In genomic region chr11:90254065-90254464, GRCh38 we compare ENCODE assay signal across 33 cellular contexts.
"Had no signal": no experiment of that assay in that cellular context is flagged by ENCODE, and none has a peak within 500 bp of the region (broad histone marks: within the 10 kb centered on the region; RNA-seq: fewer than 3 reads in every experiment).

No MANE protein-coding gene starts in this region.

- DNase-seq: activated B cell treated with CpG ODN at 0.5 μM for 24 hours; activated CD4-positive, alpha-beta memory T cell treated with anti-CD3 and anti-CD28 coated beads, Interleukin-2, amount 10 ng/mL, durations not matched to agents 7 days and 5 days; activated CD4-positive, alpha-beta T cell treated with anti-CD3 and anti-CD28 coated beads for 48 hours; activated CD4-positive, alpha-beta T cell treated with anti-CD3 and anti-CD28 coated beads, Interleukin-2, amount 10 ng/mL, durations not matched to agents 7 days and 5 days; activated CD4-positive, alpha-beta T cell treated with anti-CD3 and anti-CD28 coated beads, Interleukin-2, amount 50 U/mL, for 48 hours; activated CD4-positive, CD25-positive, alpha-beta regulatory T cell treated with anti-CD3 and anti-CD28 coated beads, Interleukin-2, amount 50 U/mL, for 72 hours; activated CD8-positive, alpha-beta memory T cell treated with anti-CD3 and anti-CD28 coated beads for 24 hours; activated CD8-positive, alpha-beta memory T cell treated with anti-CD3 and anti-CD28 coated beads, Interleukin-2, amount 10 ng/mL, durations not matched to agents 7 days and 5 days; activated CD8-positive, alpha-beta memory T cell treated with anti-CD3 and anti-CD28 coated beads, Interleukin-2, amount 50 U/mL, for 48 hours; activated CD8-positive, alpha-beta T cell treated with anti-CD3 and anti-CD28 coated beads, Interleukin-2, amount 10 ng/mL, durations not matched to agents 7 days and 5 days; activated effector memory CD4-positive, alpha-beta T cell treated with Interleukin-2 at 50 U/mL for 16 hours; activated gamma-delta T cell; activated naive CD4-positive, alpha-beta T cell treated with anti-CD3 and anti-CD28 coated beads, Interleukin-2, amount 10 ng/mL, durations not matched to agents 7 days and 5 days; activated naive CD4-positive, alpha-beta T cell treated with Interleukin-2 at 50 U/mL for 16 hours; activated naive CD8-positive, alpha-beta T cell treated with anti-CD3 and anti-CD28 coated beads, Interleukin-2, amount 10 ng/mL, durations not matched to agents 7 days and 5 days; activated naive CD8-positive, alpha-beta T cell treated with anti-CD3 and anti-CD28 coated beads, Interleukin-2, amount 50 U/mL, for 24 hours; activated T-cell treated with anti-CD3 and anti-CD28 coated beads, Interleukin-2, amount 50 U/mL, for 24 hours; activated T-cell treated with anti-CD3 and anti-CD28 coated beads, Interleukin-2, amount 50 U/mL, for 48 hours; amygdala; anterior cingulate cortex; body of pancreas; brain microvascular endothelial cell; central memory CD4-positive, alpha-beta T cell; T-helper 2 cell; T-helper 9 cell had no signal

- H3K4me3 Mint-ChIP-seq: activated B cell treated with CpG ODN at 0.5 μM for 24 hours; activated CD4-positive, alpha-beta memory T cell treated with anti-CD3 and anti-CD28 coated beads, Interleukin-2, amount 10 ng/mL, durations not matched to agents 7 days and 5 days; activated CD4-positive, alpha-beta T cell treated with anti-CD3 and anti-CD28 coated beads, Interleukin-2, amount 10 ng/mL, durations not matched to agents 7 days and 5 days; activated CD8-positive, alpha-beta memory T cell treated with anti-CD3 and anti-CD28 coated beads, Interleukin-2, amount 10 ng/mL, durations not matched to agents 7 days and 5 days; activated CD8-positive, alpha-beta T cell treated with anti-CD3 and anti-CD28 coated beads, Interleukin-2, amount 10 ng/mL, durations not matched to agents 7 days and 5 days; activated naive CD4-positive, alpha-beta T cell treated with anti-CD3 and anti-CD28 coated beads, Interleukin-2, amount 10 ng/mL, durations not matched to agents 7 days and 5 days; activated naive CD4-positive, alpha-beta T cell treated with anti-CD3 and anti-CD28 coated beads, Interleukin-2, amount 50 U/mL, for 24 hours; activated naive CD8-positive, alpha-beta T cell; activated naive CD8-positive, alpha-beta T cell treated with anti-CD3 and anti-CD28 coated beads, Interleukin-2, amount 10 ng/mL, durations not matched to agents 7 days and 5 days; activated naive CD8-positive, alpha-beta T cell treated with anti-CD3 and anti-CD28 coated beads, Interleukin-2, amount 50 U/mL, for 24 hours; activated T-cell treated with anti-CD3 and anti-CD28 coated beads, Interleukin-2, amount 50 U/mL, for 24 hours; T-helper 2 cell treated with Interferon-gamma antibody and Interleukin-4, amounts not matched to agents 5 μg/mL and 100 μg/mL, for 36 hours had no signal

- H3K4me1 ChIP-seq: ascending aorta, body of pancreas, breast epithelium had no signal

- H3K27ac Mint-ChIP-seq: activated B cell treated with CpG ODN at 0.5 μM for 24 hours; activated CD4-positive, alpha-beta memory T cell treated with anti-CD3 and anti-CD28 coated beads, Interleukin-2, amount 10 ng/mL, durations not matched to agents 7 days and 5 days; activated CD4-positive, alpha-beta T cell treated with anti-CD3 and anti-CD28 coated beads, Interleukin-2, amount 10 ng/mL, durations not matched to agents 7 days and 5 days; activated CD8-positive, alpha-beta memory T cell treated with anti-CD3 and anti-CD28 coated beads, Interleukin-2, amount 10 ng/mL, durations not matched to agents 7 days and 5 days; activated CD8-positive, alpha-beta T cell treated with anti-CD3 and anti-CD28 coated beads, Interleukin-2, amount 10 ng/mL, durations not matched to agents 7 days and 5 days; activated naive CD4-positive, alpha-beta T cell treated with anti-CD3 and anti-CD28 coated beads, Interleukin-2, amount 10 ng/mL, durations not matched to agents 7 days and 5 days; activated naive CD4-positive, alpha-beta T cell treated with anti-CD3 and anti-CD28 coated beads, Interleukin-2, amount 50 U/mL, for 24 hours; activated naive CD8-positive, alpha-beta T cell; activated naive CD8-positive, alpha-beta T cell treated with anti-CD3 and anti-CD28 coated beads, Interleukin-2, amount 10 ng/mL, durations not matched to agents 7 days and 5 days; activated naive CD8-positive, alpha-beta T cell treated with anti-CD3 and anti-CD28 coated beads, Interleukin-2, amount 50 U/mL, for 24 hours; activated T-cell treated with anti-CD3 and anti-CD28 coated beads, Interleukin-2, amount 50 U/mL, for 24 hours; activated T-helper 2 cell treated with anti-CD3 and anti-CD28 coated beads, Interferon-gamma antibody, Interleukin-2, Interleukin-4, amounts not matched to agents 10 μg/mL and 5 μg/mL and 100 μg/mL, durations not matched to agents 14 hours and 24 hours and 36 hours; T-helper 2 cell treated with Interferon-gamma antibody and Interleukin-4, amounts not matched to agents 5 μg/mL and 100 μg/mL, for 36 hours had no signal

- FAIRE-seq: TTC549 had no signal

- H3K27me3 ChIP-seq: ascending aorta, body of pancreas, brain microvascular endothelial cell, breast epithelium had no signal

- H3K9me3 ChIP-seq: ascending aorta, body of pancreas, breast epithelium had no signal

- ATAC-seq: activated CD8-positive, alpha-beta memory T cell treated with anti-CD3 and anti-CD28 coated beads, Interleukin-2, amount 10 ng/mL, durations not matched to agents 7 days and 5 days; activated CD8-positive, alpha-beta T cell treated with anti-CD3 and anti-CD28 coated beads, Interleukin-2, amount 10 ng/mL, durations not matched to agents 7 days and 5 days; activated naive CD8-positive, alpha-beta T cell treated with anti-CD3 and anti-CD28 coated beads, Interleukin-2, amount 50 U/mL, for 24 hours; body of pancreas had no signal

- H3K27me3 Mint-ChIP-seq: activated CD4-positive, alpha-beta memory T cell treated with anti-CD3 and anti-CD28 coated beads, Interleukin-2, amount 10 ng/mL, durations not matched to agents 7 days and 5 days; activated CD8-positive, alpha-beta memory T cell treated with anti-CD3 and anti-CD28 coated beads, Interleukin-2, amount 10 ng/mL, durations not matched to agents 7 days and 5 days; activated naive CD4-positive, alpha-beta T cell treated with anti-CD3 and anti-CD28 coated beads, Interleukin-2, amount 50 U/mL, for 24 hours; activated naive CD8-positive, alpha-beta T cell; activated naive CD8-positive, alpha-beta T cell treated with anti-CD3 and anti-CD28 coated beads, Interleukin-2, amount 10 ng/mL, durations not matched to agents 7 days and 5 days; activated T-cell treated with anti-CD3 and anti-CD28 coated beads, Interleukin-2, amount 50 U/mL, for 24 hours had no signal

- H3K36me3 Mint-ChIP-seq: activated CD8-positive, alpha-beta memory T cell treated with anti-CD3 and anti-CD28 coated beads, Interleukin-2, amount 10 ng/mL, durations not matched to agents 7 days and 5 days; activated naive CD4-positive, alpha-beta T cell treated with anti-CD3 and anti-CD28 coated beads, Interleukin-2, amount 10 ng/mL, durations not matched to agents 7 days and 5 days; activated naive CD4-positive, alpha-beta T cell treated with anti-CD3 and anti-CD28 coated beads, Interleukin-2, amount 50 U/mL, for 24 hours; activated naive CD8-positive, alpha-beta T cell; activated naive CD8-positive, alpha-beta T cell treated with anti-CD3 and anti-CD28 coated beads, Interleukin-2, amount 10 ng/mL, durations not matched to agents 7 days and 5 days had no signal

- H3K27ac ChIP-seq: ascending aorta, body of pancreas, brain microvascular endothelial cell, breast epithelium, VCaP had no signal

- H3K36me3 ChIP-seq: ascending aorta, brain microvascular endothelial cell, breast epithelium had no signal

- H3K4me3 ChIP-seq: ascending aorta, body of pancreas, breast epithelium had no signal
